ENCODE assay signal across 15 cellular contexts in the genomic region with DNA sequence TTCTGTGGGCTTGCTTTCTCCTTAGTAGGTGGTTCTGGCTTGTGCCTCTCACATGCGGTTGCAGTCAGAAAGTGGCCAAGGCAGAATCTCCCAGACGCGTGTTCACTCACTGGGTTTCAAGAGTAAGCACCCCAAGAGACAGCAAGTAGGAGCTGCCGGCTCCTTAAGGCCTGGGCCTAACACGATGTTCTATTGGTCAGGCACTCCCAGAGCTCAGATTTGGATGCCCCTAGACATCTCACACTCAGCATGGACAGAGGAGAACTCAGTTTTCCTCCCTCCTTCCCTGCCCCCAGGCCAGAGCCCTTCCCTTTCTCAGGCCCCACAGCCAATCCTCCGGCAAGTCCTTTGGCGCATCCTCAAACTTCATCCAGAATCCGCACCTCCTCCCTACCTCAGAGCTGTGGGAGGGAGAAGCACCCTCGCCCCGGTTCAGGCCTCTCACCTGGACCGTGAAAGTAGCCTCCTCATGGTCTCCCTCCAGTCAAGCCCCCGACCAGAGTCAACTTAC. TPM values are rescaled to one million over a fixed set of nuclear protein-coding genes. Genes with fewer than 3 reads are reported as not detected.
A peak's percentile ranks its signal among the peaks of the same experiment; 100 is the strongest.
DNase-seq lines count a peak whose midpoint lies in the region; ATAC-seq and TF ChIP-seq lines count a peak whose summit lies in the region.
"Had no signal": no experiment of that assay in that cellular context is flagged by ENCODE, and none has a peak within 500 bp of the region (broad histone marks: within the 10 kb centered on the region; RNA-seq: fewer than 3 reads in every experiment).

No MANE protein-coding gene starts in this region.

- peaks cover 17% of the 10 kb centered on the region for H3K4me1 ChIP-seq in vagina
- H3K4me1 ChIP-seq: HAP-1 had no signal

- peaks cover 53% of the 10 kb centered on the region for H3K4me1 Mint-ChIP-seq in activated naive CD8-positive, alpha-beta T cell (ENCODE audit: low read depth)
- peaks cover 57% of the 10 kb centered on the region for H3K4me1 Mint-ChIP-seq in activated naive CD8-positive, alpha-beta T cell treated with anti-CD3 and anti-CD28 coated beads, Interleukin-2, amount 50 U/mL, for 24 hours
- peaks cover 50% of the 10 kb centered on the region for H3K4me1 Mint-ChIP-seq in activated T-helper 17 cell treated with anti-CD3 and anti-CD28 coated beads, Interleukin-2, amount 50 U/mL, for 72 hours
- H3K4me1 Mint-ChIP-seq in naive B cell = peaks cover 37 to 52% (median 43%) of the 10 kb centered on the region in 3 donors

- H3K27me3 Mint-ChIP-seq in activated naive CD8-positive, alpha-beta T cell = no peaks in the 10 kb centered on the region
- no peaks in the 10 kb centered on the region for H3K27me3 Mint-ChIP-seq in activated naive CD8-positive, alpha-beta T cell treated with anti-CD3 and anti-CD28 coated beads, Interleukin-2, amount 50 U/mL, for 24 hours
- no peaks in the 10 kb centered on the region for H3K27me3 Mint-ChIP-seq in activated T-helper 17 cell treated with anti-CD3 and anti-CD28 coated beads, Interleukin-2, amount 50 U/mL, for 72 hours
- no peaks in the 10 kb centered on the region for H3K27me3 Mint-ChIP-seq in naive B cell

- TF ChIP-seq POLR2A in vagina (IDR thresholded peaks at IDR 0.05) = no peak

- H3K27ac Mint-ChIP-seq in activated naive CD8-positive, alpha-beta T cell = peak overlapping the region; percentile 71
- H3K27ac Mint-ChIP-seq in activated naive CD8-positive, alpha-beta T cell treated with anti-CD3 and anti-CD28 coated beads, Interleukin-2, amount 50 U/mL, for 24 hours = no peak overlapping the region
- H3K27ac Mint-ChIP-seq in activated T-helper 17 cell treated with anti-CD3 and anti-CD28 coated beads, Interleukin-2, amount 50 U/mL, for 72 hours = peak overlapping the region; percentile 98
- peak overlapping the region; percentile 9 to 81 (median 50) for H3K27ac Mint-ChIP-seq in naive B cell
- H3K27ac Mint-ChIP-seq: immature natural killer cell had no signal

- no peaks in the 10 kb centered on the region for H3K27me3 ChIP-seq in vagina

- peaks cover 18% of the 10 kb centered on the region for H3K36me3 Mint-ChIP-seq in activated naive CD8-positive, alpha-beta T cell
- H3K36me3 Mint-ChIP-seq in activated naive CD8-positive, alpha-beta T cell treated with anti-CD3 and anti-CD28 coated beads, Interleukin-2, amount 50 U/mL, for 24 hours (ENCODE audit: low read depth) = peaks cover 43% of the 10 kb centered on the region
- peaks cover 45% of the 10 kb centered on the region for H3K36me3 Mint-ChIP-seq in activated T-helper 17 cell treated with anti-CD3 and anti-CD28 coated beads, Interleukin-2, amount 50 U/mL, for 72 hours (ENCODE audit: low read depth)
- H3K36me3 Mint-ChIP-seq in naive B cell = peaks cover 6 to 12% of the 10 kb centered on the region in 2 donors

- no peak overlapping the region for H3K4me3 Mint-ChIP-seq in activated naive CD8-positive, alpha-beta T cell
- H3K4me3 Mint-ChIP-seq in activated naive CD8-positive, alpha-beta T cell treated with anti-CD3 and anti-CD28 coated beads, Interleukin-2, amount 50 U/mL, for 24 hours = no peak overlapping the region
- peak overlapping the region; percentile 88 for H3K4me3 Mint-ChIP-seq in activated T-helper 17 cell treated with anti-CD3 and anti-CD28 coated beads, Interleukin-2, amount 50 U/mL, for 72 hours
- H3K4me3 Mint-ChIP-seq in naive B cell = peak overlapping the region in 1 of 8 donors; percentile 47
- H3K4me3 Mint-ChIP-seq: immature natural killer cell had no signal

- H3K9me3 Mint-ChIP-seq in activated naive CD8-positive, alpha-beta T cell (ENCODE audit: low read depth) = no peaks in the 10 kb centered on the region
- H3K9me3 Mint-ChIP-seq in activated naive CD8-positive, alpha-beta T cell treated with anti-CD3 and anti-CD28 coated beads, Interleukin-2, amount 50 U/mL, for 24 hours = peaks cover 20% of the 10 kb centered on the region
- H3K9me3 Mint-ChIP-seq in activated T-helper 17 cell treated with anti-CD3 and anti-CD28 coated beads, Interleukin-2, amount 50 U/mL, for 72 hours = peaks cover 3% of the 10 kb centered on the region
- no peaks in the 10 kb centered on the region for H3K9me3 Mint-ChIP-seq in naive B cell
- H3K9me3 Mint-ChIP-seq: immature natural killer cell had no signal

- DNase-seq in activated naive CD8-positive, alpha-beta T cell treated with anti-CD3 and anti-CD28 coated beads, Interleukin-2, amount 50 U/mL, for 24 hours = no peak
- no peak for DNase-seq in naive B cell
- peak; percentile 71 to 79 for DNase-seq in vagina (ENCODE audit: extremely low spot score in 2 of 2)
- no peak for DNase-seq in SKM-1 treated with dmso at 0.1 percent for 144 hours (lab: John Stamatoyannopoulos, UW; ENCODE audit: unreplicated experiment)
- DNase-seq: activated CD4-positive, alpha-beta T cell treated with anti-CD3 and anti-CD28 coated beads, Interleukin-2, amount 50 U/mL, for 48 hours; amygdala; DMS79 treated with DMSO at 0.1 percent for 48 hours; immature natural killer cell; stimulated activated CD4-positive, alpha-beta T cell treated with anti-CD3 and anti-CD28 coated beads, Interleukin-12 subunit alpha, Interleukin-12 subunit beta, amount 100 ng/mL, for 4 hours had no signal

- peaks cover 7% of the 10 kb centered on the region for H3K9me3 ChIP-seq in vagina
- H3K9me3 ChIP-seq: HAP-1 had no signal

- intact Hi-C loops in vagina (cut with DNase I) = no loop called here

- no peak overlapping the region for H3K4me3 ChIP-seq in vagina
- H3K4me3 ChIP-seq: HAP-1 had no signal

- ATAC-seq in activated naive CD8-positive, alpha-beta T cell treated with anti-CD3 and anti-CD28 coated beads, Interleukin-2, amount 50 U/mL, for 24 hours = no peak
- no peak for ATAC-seq in activated T-helper 17 cell treated with anti-CD3 and anti-CD28 coated beads, Interleukin-2, amount 50 U/mL, for 72 hours (replicated peaks)
- ATAC-seq in naive B cell (ENCODE audit: low read depth in 2 of 2) (no peak), GM19463 (IDR thresholded peaks at IDR 0.05; ENCODE audit: unreplicated experiment) (no peak), GM18861 (IDR thresholded peaks at IDR 0.05; ENCODE audit: unreplicated experiment) (no peak)

- H3K36me3 ChIP-seq in vagina = no peaks in the 10 kb centered on the region
- H3K36me3 ChIP-seq: HAP-1 had no signal

- H3K27ac ChIP-seq in vagina = no peak overlapping the region
- H3K27ac ChIP-seq: parathyroid adenoma had no signal

- no peak for TF ChIP-seq CTCF in vagina (IDR thresholded peaks at IDR 0.05)

RNA-seq across cellular contexts. Expression of gene CARD19, which starts 6.5 kb away (rescaled TPM):
- 10 to 100 TPM; 83.6 to 87.3 TPM for total RNA-seq in activated T-helper 17 cell treated with anti-CD3 and anti-CD28 coated beads, Interleukin-2, amount 50 U/mL, for 72 hours
- polyA plus RNA-seq in naive B cell (ENCODE audit: low read depth in 6 of 6) = 10 to 100 TPM; 18.4 to 37.3 (median 27.4) TPM
- 63.3 TPM for total RNA-seq in vagina

RNA-seq across cellular contexts. Expression of gene SUSD3, which starts 31.0 kb away (rescaled TPM):
- total RNA-seq in activated T-helper 17 cell treated with anti-CD3 and anti-CD28 coated beads, Interleukin-2, amount 50 U/mL, for 72 hours = 10 to 100 TPM; 45.4 to 68.4 TPM
- 10 to 100 TPM; 35.3 to 70.1 (median 52.5) TPM for polyA plus RNA-seq in naive B cell (ENCODE audit: low read depth in 6 of 6)
- total RNA-seq in vagina = 25.0 TPM

RNA-seq across cellular contexts. Expression of gene NINJ1, which starts 44.5 kb away (rescaled TPM):
- total RNA-seq in activated T-helper 17 cell treated with anti-CD3 and anti-CD28 coated beads, Interleukin-2, amount 50 U/mL, for 72 hours = 100 to 1,000 TPM in 1 of 2 donors, 10 to 100 TPM in 1; 56.0 to 197 TPM
- polyA plus RNA-seq in naive B cell (ENCODE audit: low read depth in 6 of 6) = 10 to 100 TPM in 1 of 6 donors, 1 to 10 TPM in 5; 4.3 to 14.2 (median 7.1) TPM
- 78.6 TPM for total RNA-seq in vagina

Comparison
In these comparisons a context has a peak if more than half of its experiments do, and no peak if none do; other contexts are left out.
1. DNase-seq: peak in vagina (2 of 2); none in activated naive CD8-positive, alpha-beta T cell treated with anti-CD3 and anti-CD28 coated beads, Interleukin-2, amount 50 U/mL, for 24 hours (single experiment), naive B cell (single experiment) and SKM-1 treated with dmso at 0.1 percent for 144 hours (single experiment).